ENCODE assay signal across 8 cellular contexts in the genomic region with DNA sequence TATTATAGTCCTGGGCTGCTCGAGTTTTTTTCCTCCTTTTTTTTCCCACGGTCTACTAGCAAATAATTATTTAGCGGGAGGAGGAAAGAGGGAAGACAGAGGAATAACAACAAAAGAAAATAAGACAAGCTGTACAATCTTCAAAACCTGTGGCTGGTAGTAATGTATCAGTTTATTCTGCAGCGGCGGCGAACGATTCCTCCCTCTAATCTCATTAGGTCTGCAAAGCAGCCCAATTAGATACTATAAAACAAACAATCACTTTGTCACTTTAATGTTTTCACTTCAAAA. TPM values are rescaled to one million over a fixed set of nuclear protein-coding genes. Genes with fewer than 3 reads are reported as not detected.
A peak's percentile ranks its signal among the peaks of the same experiment; 100 is the strongest.
DNase-seq lines count a peak whose midpoint lies in the region; ATAC-seq and TF ChIP-seq lines count a peak whose summit lies in the region.

No MANE protein-coding gene starts in this region.

- ATAC-seq in GM21447 (IDR thresholded peaks at IDR 0.05; ENCODE audit: unreplicated experiment) (no peak), GM21717 (IDR thresholded peaks at IDR 0.05; ENCODE audit: unreplicated experiment) (no peak)

- H4K20me1 ChIP-seq in H9 (ENCODE audit: control insufficient read depth, insufficient read depth, insufficient read length) = no peaks in the 10 kb centered on the region

- intact Hi-C loops in esophagus squamous epithelium (cut with DNase I) = no loop called here
- intact Hi-C loops in sigmoid colon (cut with DNase I) = loop anchor here (2.0 to 10.0 kb wide), 5 partner anchors 239 to 645 kb away; a partner anchor contains a TSS

- H3K79me1 ChIP-seq in H9 (ENCODE audit: insufficient read depth, low read depth, low read length, poor library complexity, severe bottlenecking) = no peaks in the 10 kb centered on the region

- peak overlapping the region; percentile 39 for H3K9ac ChIP-seq in H9 (ENCODE audit: extremely low read depth, insufficient read length, low read length)

- WGBS in H9 (ENCODE audit: extremely low coverage, insufficient read length, low lambda C conversion rate) = no CpG with 5 or more reads among the region's 7 CpGs
- whole genome bisulfite sequencing in esophagus squamous epithelium, 2 donors = 0% methylated on average over 7 of the region's 7 CpGs
- 0 to 1% methylated on average over 7 of the region's 7 CpGs for WGBS in sigmoid colon, 2 donors

- peaks cover 42 to 45% of the 10 kb centered on the region in 2 experiments for H3K4me1 Mint-ChIP-seq in H9

- H3K27me3 Mint-ChIP-seq in H9 (ENCODE audit: low read depth) = peaks cover 26% of the 10 kb centered on the region

- TF ChIP-seq CTCF in H9 (conservative IDR thresholded peaks at IDR 0.05) (no peak; the same call in 2 of the 3 replicates), esophagus squamous epithelium (IDR thresholded peaks at IDR 0.05) (no peak), sigmoid colon (IDR thresholded peaks at IDR 0.05) (no peak)

- no peaks in the 10 kb centered on the region; the same call in 1 of the 2 replicates for H3K79me2 ChIP-seq in H9 (ENCODE audit: insufficient read depth, low read length)

- H3K27ac ChIP-seq in H9 (ENCODE audit: insufficient read length, low read depth, low read length) (no peak overlapping the region), esophagus squamous epithelium (peak overlapping the region; percentile 94 to 97 (median 96)), sigmoid colon (peak overlapping the region; percentile 93 to 99 (median 99))

- no peak overlapping the region for H4K8ac ChIP-seq in H9 (replicated peaks; ENCODE audit: insufficient read length, low read depth, low read length)

- H3K23me2 ChIP-seq in H9 (ENCODE audit: insufficient read length, low read depth, low read length, poor library complexity, severe bottlenecking) = peaks cover 29% of the 10 kb centered on the region

- DNase-seq in H9 (no peak), SW480 (ENCODE audit: low spot score) (peak; percentile 73), esophagus squamous epithelium (lab: John Stamatoyannopoulos, UW) (no peak), sigmoid colon (no peak), UCSD-AML1 (lab: John Stamatoyannopoulos, UW; ENCODE audit: unreplicated experiment) (no peak), NCI-H1930 (lab: John Stamatoyannopoulos, UW) (no peak)

- H2BK15ac ChIP-seq in H9 (ENCODE audit: low read depth, low read length) = no peak overlapping the region

- H3K4me2 ChIP-seq in H9 (ENCODE audit: insufficient read depth, insufficient read length, low read length) = peak overlapping the region; percentile 86

- no peak overlapping the region for H3T11ph ChIP-seq in H9 (ENCODE audit: low read length)

- H3K9me3 Mint-ChIP-seq in H9 = peaks cover 2% of the 10 kb centered on the region in 2 experiments; a peak in 2 of 5 replicates

- peak overlapping the region; percentile 93 to 100 for H3K4me3 Mint-ChIP-seq in H9

- no peak overlapping the region for H3K18ac ChIP-seq in H9 (ENCODE audit: insufficient read length, low read depth, low read length)

- H4K5ac ChIP-seq in H9 (ENCODE audit: insufficient read length, low read depth, low read length) = no peak overlapping the region

- peak overlapping the region; percentile 81 to 89 (median 85); a peak in 6 of 7 replicates for H3K27ac Mint-ChIP-seq in H9

- H3K36me3 ChIP-seq in esophagus squamous epithelium (no peaks in the 10 kb centered on the region), sigmoid colon (no peaks in the 10 kb centered on the region)

- no peak overlapping the region for H2BK12ac ChIP-seq in H9 (ENCODE audit: insufficient read length, low read depth, low read length)

- no peak overlapping the region for H3K4ac ChIP-seq in H9 (ENCODE audit: low read depth, low read length)

- no peak overlapping the region for H3K23ac ChIP-seq in H9 (ENCODE audit: insufficient read length, low read depth, low read length)

- no peak overlapping the region for H2BK5ac ChIP-seq in H9 (ENCODE audit: insufficient read length, low read length)

- TF ChIP-seq POLR2A in esophagus squamous epithelium (IDR thresholded peaks at IDR 0.05) (no peak), sigmoid colon (IDR thresholded peaks at IDR 0.05) (no peak)

- peaks cover 5 to 17% (median 14%) of the 10 kb centered on the region in 3 experiments for H3K36me3 Mint-ChIP-seq in H9 (ENCODE audit: insufficient read depth in 1 of 3, low read depth in 3 of 3)

- no peak overlapping the region for H2AK5ac ChIP-seq in H9 (ENCODE audit: insufficient read length, low read length)

- H3K9me3 ChIP-seq in H9 (ENCODE audit: control insufficient read depth, low read depth, low read length) (no peaks in the 10 kb centered on the region), esophagus squamous epithelium (no peaks in the 10 kb centered on the region), sigmoid colon (no peaks in the 10 kb centered on the region)

- H3K56ac ChIP-seq in H9 (ENCODE audit: insufficient read length, low read depth, low read length) = no peak overlapping the region

- H3K4me3 ChIP-seq in esophagus squamous epithelium (peak overlapping the region; percentile 36 to 95 (median 88)), sigmoid colon (peak overlapping the region; percentile 85 to 97 (median 94))

- no peak overlapping the region for H3K14ac ChIP-seq in H9 (ENCODE audit: insufficient read depth, low read length)

- H3K4me1 ChIP-seq in H9 (ENCODE audit: insufficient read depth, low read length) (peaks cover 8% of the 10 kb centered on the region; the same call in 1 of the 2 replicates), esophagus squamous epithelium (peaks cover 26 to 71% (median 46%) of the 10 kb centered on the region in 3 donors), sigmoid colon (peaks cover 4 to 67% (median 58%) of the 10 kb centered on the region in 4 donors)

- H2AFZ ChIP-seq in H9 (ENCODE audit: low read length) = no peak overlapping the region

- H4K91ac ChIP-seq in H9 (ENCODE audit: insufficient read length, low read depth, low read length) = no peak overlapping the region

- H2BK20ac ChIP-seq in H9 (ENCODE audit: low read depth, low read length, poor library complexity, severe bottlenecking) = no peak overlapping the region

- H3K27me3 ChIP-seq in H9 (ENCODE audit: insufficient read depth, low read length) (no peaks in the 10 kb centered on the region; the same call in 1 of the 2 replicates), esophagus squamous epithelium (peaks cover 0 to 8% (median 0%) of the 10 kb centered on the region in 4 donors), sigmoid colon (no peaks in the 10 kb centered on the region)

- TF ChIP-seq EP300 in sigmoid colon (IDR thresholded peaks at IDR 0.05) = no peak

- peak overlapping the region; percentile 29 for H2BK120ac ChIP-seq in H9 (ENCODE audit: low read depth, low read length, poor library complexity, severe bottlenecking)

RNA-seq across cellular contexts. Expression of a gene that starts 0.4 kb away (rescaled TPM):
- total RNA-seq in H9 (2021) (91.3 and 98.2 TPM in 2 replicates), esophagus squamous epithelium (100 to 1,000 TPM in 1 of 4 donors, 10 to 100 TPM in 3; 49.6 to 133 (median 64.4) TPM), sigmoid colon (10 to 100 TPM; 49.5 to 82.0 (median 58.8) TPM)
- polyA plus RNA-seq in sigmoid colon = 10 to 100 TPM; 16.8 to 39.3 (median 21.0) TPM
